Comparison of ENCODE assay signal across 16 cellular contexts in genomic region chr4:173590697-173591096, GRCh38.
DNase-seq lines count a peak whose midpoint lies in the region; ATAC-seq and TF ChIP-seq lines count a peak whose summit lies in the region.
"Had no signal": no experiment of that assay in that cellular context is flagged by ENCODE, and none has a peak within 500 bp of the region (broad histone marks: within the 10 kb centered on the region; RNA-seq: fewer than 3 reads in every experiment).

No MANE protein-coding gene starts in this region.

- no peak overlapping the region for H3K4me2 ChIP-seq in PC-9
- H3K4me2 ChIP-seq: BLaER1 treated with 17β-estradiol and CSF1 and Interleukin-3, amounts not matched to agents 10 nM and 100 nM had no signal

- BruUV-seq in PC-9 (replicated peaks; lab: Mats Ljungman, UMichigan) = no TSS peak

- H3K79me2 ChIP-seq in PC-9 (ENCODE audit: low read depth) = no peaks in the 10 kb centered on the region

- no peaks in the 10 kb centered on the region for H3F3A ChIP-seq in PC-9 (ENCODE audit: insufficient read depth, low read depth)

- ATAC-seq in Right ventricle myocardium superior (ENCODE audit: poor library complexity) = peak; percentile 55
- peak; percentile 49 to 84 (median 78) for ATAC-seq in heart left ventricle
- ATAC-seq in left ventricle myocardium superior = peak; percentile 72
- ATAC-seq in aorta (ENCODE audit: low FRiP score) = no peak
- ATAC-seq in HG03025 (IDR thresholded peaks at IDR 0.05; ENCODE audit: low FRiP score, unreplicated experiment) = no peak
- ATAC-seq: HCT116 had no signal

- no peaks in the 10 kb centered on the region for H3K27me3 ChIP-seq in right atrium auricular region
- H3K27me3 ChIP-seq in heart left ventricle = no peaks in the 10 kb centered on the region
- no peaks in the 10 kb centered on the region for H3K27me3 ChIP-seq in aorta (ENCODE audit: control insufficient read depth in 1 of 2, insufficient read depth in 2 of 2, low read length in 1 of 2)
- H3K27me3 ChIP-seq in PC-9 (ENCODE audit: insufficient read depth, low read depth) = peaks cover 5% of the 10 kb centered on the region; the same call in 1 of the 2 replicates
- H3K27me3 ChIP-seq: BLaER1 treated with 17β-estradiol and CSF1 and Interleukin-3, amounts not matched to agents 10 nM and 100 nM had no signal

- intact Hi-C loops in Right ventricle myocardium superior (cut with DNase I) (no loop called here), heart left ventricle (cut with DNase I) (no loop called here), left ventricle myocardium superior (cut with micrococcal nuclease) (no loop called here), aorta (cut with DNase I) (no loop called here), PC-9 (cut with micrococcal nuclease; ENCODE audit: unreplicated experiment) (no loop called here)

- H2AFZ ChIP-seq in PC-9 = no peak overlapping the region

- H4K20me1 ChIP-seq in PC-9 (ENCODE audit: insufficient read depth) = no peaks in the 10 kb centered on the region
- H4K20me1 ChIP-seq: BLaER1 treated with 17β-estradiol and CSF1 and Interleukin-3, amounts not matched to agents 10 nM and 100 nM had no signal

- H3K36me3 ChIP-seq in right atrium auricular region (no peaks in the 10 kb centered on the region), heart left ventricle (no peaks in the 10 kb centered on the region), aorta (ENCODE audit: control insufficient read depth in 1 of 2, insufficient read depth in 2 of 2, low read length in 1 of 2) (no peaks in the 10 kb centered on the region), PC-9 (ENCODE audit: low read depth) (no peaks in the 10 kb centered on the region)
- H3K36me3 ChIP-seq: BLaER1 treated with 17β-estradiol and CSF1 and Interleukin-3, amounts not matched to agents 10 nM and 100 nM had no signal

- no peak overlapping the region for H3K4me3 ChIP-seq in right atrium auricular region
- no peak overlapping the region for H3K4me3 ChIP-seq in heart left ventricle
- no peak overlapping the region for H3K4me3 ChIP-seq in aorta (ENCODE audit: low read length in 2 of 2)
- no peak overlapping the region for H3K4me3 ChIP-seq in PC-9
- H3K4me3 ChIP-seq: BLaER1 treated with 17β-estradiol and CSF1 and Interleukin-3, amounts not matched to agents 10 nM and 100 nM had no signal

- no peaks in the 10 kb centered on the region for H3K4me1 ChIP-seq in right atrium auricular region
- peaks cover 0 to 15% (median 0%) of the 10 kb centered on the region in 12 donors for H3K4me1 ChIP-seq in heart left ventricle
- peaks cover 0 to 4% of the 10 kb centered on the region in 2 donors for H3K4me1 ChIP-seq in aorta (ENCODE audit: control insufficient read depth in 1 of 2, insufficient read depth in 2 of 2, low read length in 2 of 2)
- H3K4me1 ChIP-seq in PC-9 (replicated peaks; ENCODE audit: insufficient read depth) = no peaks in the 10 kb centered on the region
- H3K4me1 ChIP-seq: BLaER1 treated with 17β-estradiol and CSF1 and Interleukin-3, amounts not matched to agents 10 nM and 100 nM; Caco-2 had no signal

- POLR2A ChIA-PET in PC-9 (lab: Charles Lee; ENCODE audit: unreplicated experiment) = no interaction called here

- TF ChIP-seq POLR2A in heart left ventricle (IDR thresholded peaks at IDR 0.05) = no peak

- no peaks in the 10 kb centered on the region for H3K9me3 ChIP-seq in right atrium auricular region
- no peaks in the 10 kb centered on the region for H3K9me3 ChIP-seq in heart left ventricle
- no peaks in the 10 kb centered on the region for H3K9me3 ChIP-seq in aorta (ENCODE audit: control insufficient read depth, low read length)
- no peaks in the 10 kb centered on the region for H3K9me3 ChIP-seq in PC-9 (ENCODE audit: insufficient read depth, low read depth)
- H3K9me3 ChIP-seq: BLaER1 treated with 17β-estradiol and CSF1 and Interleukin-3, amounts not matched to agents 10 nM and 100 nM; Caco-2 had no signal

- CTCF ChIA-PET in PC-9 (lab: Charles Lee) = no interaction called here

- DNase-seq in Right ventricle myocardium superior (no peak), right atrium auricular region (ENCODE audit: low spot score) (no peak), heart left ventricle (peak in 4 of 5 donors; percentile 39 to 58 (median 48)), left ventricle myocardium superior (peak; percentile 47), aorta (peak; percentile 59 to 62), PC-9 (no peak), retina (no peak)
- DNase-seq: Caco-2; CD8-positive, alpha-beta memory T cell; DMS79; GDM1; GOT3; H7 had no signal

- H3K27ac ChIP-seq in right atrium auricular region = peak overlapping the region in 1 of 2 donors; percentile 53
- peak overlapping the region in 7 of 12 donors; percentile 6 to 66 (median 30) for H3K27ac ChIP-seq in heart left ventricle
- peak overlapping the region in 1 of 2 donors; percentile 61 for H3K27ac ChIP-seq in aorta (ENCODE audit: low read depth in 1 of 2, low read length in 2 of 2)
- no peak overlapping the region for H3K27ac ChIP-seq in PC-9
- H3K27ac ChIP-seq: BLaER1 treated with 17β-estradiol and CSF1 and Interleukin-3, amounts not matched to agents 10 nM and 100 nM had no signal

- 44 to 58% (median 48%) methylated on average over 4 of the region's 4 CpGs for WGBS in heart left ventricle, 4 donors
- WGBS in aorta, 2 donors = 40 to 54% methylated on average over 4 of the region's 4 CpGs

- H3K9me2 ChIP-seq in PC-9 (ENCODE audit: insufficient read depth) = no peaks in the 10 kb centered on the region

- TF ChIP-seq CTCF in right atrium auricular region (IDR thresholded peaks at IDR 0.05) = no peak
- TF ChIP-seq CTCF in heart left ventricle (IDR thresholded peaks at IDR 0.05) = no peak
- no peak for TF ChIP-seq CTCF in PC-9 (conservative IDR thresholded peaks at IDR 0.05)

Comparison
In these comparisons a context has a peak if more than half of its experiments do, and no peak if none do; other contexts are left out.
1. DNase-seq: peak in heart left ventricle (4 of 5), left ventricle myocardium superior (single experiment) and aorta (2 of 2); none in Right ventricle myocardium superior (single experiment), right atrium auricular region (single experiment), PC-9 (0 of 2) and retina (single experiment).
2. ATAC-seq: peak in Right ventricle myocardium superior (single experiment), heart left ventricle (4 of 4) and left ventricle myocardium superior (single experiment); none in aorta (single experiment) and HG03025 (single experiment).